12 cellular contexts compared by ENCODE assay signal in genomic region chr2:226916662-226917061, GRCh38.
DNase-seq lines count a peak whose midpoint lies in the region; ATAC-seq and TF ChIP-seq lines count a peak whose summit lies in the region.
"Had no signal": no experiment of that assay in that cellular context is flagged by ENCODE, and none has a peak within 500 bp of the region (broad histone marks: within the 10 kb centered on the region; RNA-seq: fewer than 3 reads in every experiment).

No MANE protein-coding gene starts in this region.

- ATAC-seq in GM18508 (IDR thresholded peaks at IDR 0.05; ENCODE audit: insufficient read depth, unreplicated experiment) (peak; percentile 59), GM21390 (IDR thresholded peaks at IDR 0.05; ENCODE audit: unreplicated experiment) (peak; percentile 69), HG03064 (IDR thresholded peaks at IDR 0.05; ENCODE audit: low read depth, unreplicated experiment) (peak; percentile 88), T-cell (replicated peaks in 1 of 4) (peak in 1 of 4 experiments; percentile 61)
- ATAC-seq: activated naive CD4-positive, alpha-beta T cell treated with anti-CD3 and anti-CD28 coated beads, Interleukin-2, amount 50 U/mL, for 72 hours had no signal

- H3K4me1 Mint-ChIP-seq in T-cell (peaks cover 20 to 30% (median 28%) of the 10 kb centered on the region in 3 donors), glutamatergic neuron (ENCODE audit: low read depth, unreplicated experiment) (no peaks in the 10 kb centered on the region)

- peaks cover 0 to 12% (median 0%) of the 10 kb centered on the region in 3 donors for H3K9me3 Mint-ChIP-seq in T-cell
- H3K9me3 Mint-ChIP-seq in glutamatergic neuron (ENCODE audit: unreplicated experiment), result no peaks in the 10 kb centered on the region

- H3K36me3 Mint-ChIP-seq in T-cell (peaks cover 65% of the 10 kb centered on the region), glutamatergic neuron (ENCODE audit: unreplicated experiment) (no peaks in the 10 kb centered on the region)

- CTCF ChIA-PET in T-cell (lab: Charles Lee), result interaction anchor here in 1 of 2 donors (0.7 kb wide), 1 partner anchor 116 kb away, joined by 3 read pairs; no protein-coding TSS in a partner anchor

- DNase-seq in T-cell (no peak), glutamatergic neuron (no peak), posterior vena cava (ENCODE audit: low spot score) (no peak), NCI-H2196 (lab: John Stamatoyannopoulos, UW; ENCODE audit: unreplicated experiment) (no peak), HuH-7 (ENCODE audit: low spot score) (no peak)
- DNase-seq: activated CD4-positive, CD25-positive, alpha-beta regulatory T cell treated with anti-CD3 and anti-CD28 coated beads, Interleukin-2, amount 50 U/mL, for 72 hours; effector CD8-positive, alpha-beta T cell; NCI-H1694 treated with DMSO at 0.1 percent for 48 hours had no signal

- intact Hi-C loops in posterior vena cava (cut with DNase I), result no loop called here

- H3K27me3 Mint-ChIP-seq in T-cell, result no peaks in the 10 kb centered on the region
- H3K27me3 Mint-ChIP-seq in glutamatergic neuron (ENCODE audit: unreplicated experiment), result no peaks in the 10 kb centered on the region

- H3K27ac Mint-ChIP-seq in T-cell, result peak overlapping the region; percentile 2 to 23
- no peak overlapping the region for H3K27ac Mint-ChIP-seq in glutamatergic neuron (ENCODE audit: unreplicated experiment)

- no peak for TF ChIP-seq CTCF in glutamatergic neuron (IDR thresholded peaks at IDR 0.05; ENCODE audit: partially characterized antibody, unreplicated experiment)

- POLR2A ChIA-PET in T-cell (lab: Charles Lee), result no interaction called here

- H3K4me3 Mint-ChIP-seq in T-cell (no peak overlapping the region), glutamatergic neuron (ENCODE audit: unreplicated experiment) (no peak overlapping the region)
